Comparison of ENCODE assay signal across 9 cellular contexts in genomic region chr4:73439445-73439844, GRCh38. TPM values are rescaled to one million over a fixed set of nuclear protein-coding genes. Genes with fewer than 3 reads are reported as not detected.
"Had no signal": no experiment of that assay in that cellular context is flagged by ENCODE, and none has a peak within 500 bp of the region (broad histone marks: within the 10 kb centered on the region; RNA-seq: fewer than 3 reads in every experiment).

No MANE protein-coding gene starts in this region.

- FAIRE-seq: G401.6, GM12878, GM12891, GM12892, GM18507, GM19239 had no signal

- DNase-seq: GDM1, GF-D8 had no signal

- H3K4me3 ChIP-seq: GM12878 had no signal

- ATAC-seq: GM12878 had no signal

RNA-seq across cellular contexts. Expression of gene AFP, which starts 3.4 kb away (rescaled TPM):
- total RNA-seq: G401 had no signal
- polyA plus RNA-seq: GM12878 had no signal

RNA-seq across cellular contexts. Expression of gene ALB, which starts 35.4 kb away (rescaled TPM):
- total RNA-seq: G401 had no signal

RNA-seq across cellular contexts. Expression of gene AFM, which starts 42.1 kb away (rescaled TPM):
- total RNA-seq: G401, GM12878 had no signal
- polyA plus RNA-seq: GM12878 had no signal
